ENCODE assay signal across 9 cellular contexts in genomic region chr1:199545780-199546179, GRCh38.
A peak's percentile ranks its signal among the peaks of the same experiment; 100 is the strongest.
DNase-seq lines count a peak whose midpoint lies in the region; ATAC-seq and TF ChIP-seq lines count a peak whose summit lies in the region.
"Had no signal": no experiment of that assay in that cellular context is flagged by ENCODE, and none has a peak within 500 bp of the region (broad histone marks: within the 10 kb centered on the region; RNA-seq: fewer than 3 reads in every experiment).

No MANE protein-coding gene starts in this region.

- H3K27ac Mint-ChIP-seq in T-helper 17 cell: no peak overlapping the region

- H3K4me3 Mint-ChIP-seq in T-helper 17 cell: no peak overlapping the region

- H3K36me3 ChIP-seq in DOHH2 (ENCODE audit: control insufficient read depth, low read length): no peaks in the 10 kb centered on the region
- H3K36me3 ChIP-seq: left ventricle myocardium inferior had no signal

- H3K9me2 ChIP-seq in DOHH2 (replicated peaks; ENCODE audit: control insufficient read depth, low read length): no peaks in the 10 kb centered on the region

- H3K27me3 ChIP-seq in DOHH2 (ENCODE audit: control insufficient read depth, low read length): no peaks in the 10 kb centered on the region

- H3K27me3 Mint-ChIP-seq in T-helper 17 cell: peaks cover 3% of the 10 kb centered on the region

- DNase-seq in LNCaP clone FGC (ENCODE audit: low read depth) (peak; percentile 10), fibroblast of the aortic adventitia (ENCODE audit: low read depth) (no peak), T-helper 17 cell (no peak), nucleus accumbens (lab: John Stamatoyannopoulos, UW) (no peak), C1 segment of cervical spinal cord (lab: John Stamatoyannopoulos, UW) (no peak), KG1 (lab: John Stamatoyannopoulos, UW) (no peak)
- DNase-seq: left ventricle myocardium inferior had no signal

- H3F3A ChIP-seq in DOHH2 (ENCODE audit: control insufficient read depth, insufficient read depth): no peaks in the 10 kb centered on the region

- H3K4me3 ChIP-seq in DOHH2 (ENCODE audit: low read length) (no peak overlapping the region), LNCaP clone FGC (ENCODE audit: low read depth, low read length) (no peak overlapping the region), fibroblast of the aortic adventitia (ENCODE audit: low read depth, low read length) (no peak overlapping the region)
- H3K4me3 ChIP-seq: left ventricle myocardium inferior had no signal

- H3K79me2 ChIP-seq in DOHH2 (ENCODE audit: control insufficient read depth, low read length): no peaks in the 10 kb centered on the region

- ATAC-seq in GM21528 (IDR thresholded peaks at IDR 0.05; ENCODE audit: low FRiP score, unreplicated experiment) (peak; percentile 51), T-helper 17 cell (no peak)

- H3K4me1 ChIP-seq in DOHH2 (ENCODE audit: control insufficient read depth, low read length): no peaks in the 10 kb centered on the region
- H3K4me1 ChIP-seq: left ventricle myocardium inferior had no signal

- no peak overlapping the region for H3K4me2 ChIP-seq in DOHH2 (ENCODE audit: low read length)

- H3K27ac ChIP-seq in DOHH2 (ENCODE audit: low read depth, low read length): no peak overlapping the region
- H3K27ac ChIP-seq: left ventricle myocardium inferior had no signal

- TF ChIP-seq CTCF in DOHH2 (IDR thresholded peaks at IDR 0.05; ENCODE audit: low read depth, low read length, poor library complexity, severe bottlenecking) (peak; percentile 46), LNCaP clone FGC (IDR thresholded peaks at IDR 0.05; ENCODE audit: control insufficient read depth, extremely low read depth, insufficient read depth) (peak; percentile 63), fibroblast of the aortic adventitia (IDR thresholded peaks at IDR 0.05; ENCODE audit: insufficient read depth, low read length) (peak; percentile 2)

- no peaks in the 10 kb centered on the region for H3K4me1 Mint-ChIP-seq in T-helper 17 cell

- no peaks in the 10 kb centered on the region for H3K36me3 Mint-ChIP-seq in T-helper 17 cell (ENCODE audit: low read depth)

- no peaks in the 10 kb centered on the region for H4K20me1 ChIP-seq in DOHH2 (ENCODE audit: control insufficient read depth, insufficient read depth, low read depth, low read length)

- H3K9me3 ChIP-seq in DOHH2 (ENCODE audit: control insufficient read depth, insufficient read depth, low read length): no peaks in the 10 kb centered on the region
- H3K9me3 ChIP-seq in T-helper 17 cell (ENCODE audit: control insufficient read depth, low read length, poor library complexity, severe bottlenecking): no peaks in the 10 kb centered on the region

Comparison
In these comparisons a context has a peak if more than half of its experiments do, and no peak if none do; other contexts are left out.
1. CTCF ChIP-seq: peak in every context shown above with its lines; median percentile 63 in LNCaP clone FGC; 46 in DOHH2; 2 in fibroblast of the aortic adventitia.